In the genomic region with DNA sequence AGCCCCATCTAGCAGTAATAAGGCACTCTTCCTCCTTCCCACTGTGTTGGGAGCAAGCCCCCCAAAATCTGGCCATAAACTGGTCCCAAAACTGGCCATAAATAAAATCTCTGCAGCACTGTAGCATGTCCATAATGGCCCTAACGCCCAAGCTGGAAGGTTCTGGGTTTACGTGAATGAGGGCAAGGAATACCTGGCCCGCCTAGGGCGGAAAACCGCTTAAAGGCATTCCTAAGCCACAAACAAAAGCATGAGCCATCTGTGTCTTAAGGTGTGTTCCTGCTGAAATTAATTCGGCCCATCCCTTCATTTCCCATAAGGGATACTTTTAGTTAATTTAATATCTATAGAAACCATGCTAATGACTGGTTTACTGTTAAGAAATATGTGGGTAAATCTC, we compare ENCODE assay signal across 8 cellular contexts. TPM values are rescaled to one million over a fixed set of nuclear protein-coding genes. Genes with fewer than 3 reads are reported as not detected.
"Had no signal": no experiment of that assay in that cellular context is flagged by ENCODE, and none has a peak within 500 bp of the region (broad histone marks: within the 10 kb centered on the region; RNA-seq: fewer than 3 reads in every experiment).

No MANE protein-coding gene starts in this region.

RNA-seq across cellular contexts. Expression of gene SLC4A3, which starts 24.2 kb away (rescaled TPM):
- total RNA-seq: activated B cell treated with CpG ODN at 0.5 μM for 24 hours; activated CD4-positive, alpha-beta memory T cell treated with anti-CD3 and anti-CD28 coated beads for 36 hours; activated CD8-positive, alpha-beta T cell treated with anti-CD3 and anti-CD28 coated beads for 36 hours; activated naive CD4-positive, alpha-beta T cell treated with anti-CD3 and anti-CD28 coated beads for 36 hours; activated naive CD4-positive, alpha-beta T cell treated with anti-CD3 and anti-CD28 coated beads, Interleukin-2, amount 50 U/mL, for 72 hours; activated T-cell treated with anti-CD3 and anti-CD28 coated beads, Interleukin-2, amount 50 U/mL, for 72 hours; activated T-helper 1 cell treated with anti-CD3 and anti-CD28 coated beads, Interleukin-12 subunit alpha, Interleukin-12 subunit beta, Interleukin-2, Interleukin-4 antibody, amounts not matched to agents 30 ng/mL and 10 ng/mL and 1 ng/mL, durations not matched to agents 14 hours and 24 hours and 36 hours; activated T-helper 17 cell treated with anti-CD3 and anti-CD28 coated beads, Interleukin-2, amount 50 U/mL, for 72 hours had no signal
